Comparison of ENCODE assay signal across 15 cellular contexts in the genomic region with DNA sequence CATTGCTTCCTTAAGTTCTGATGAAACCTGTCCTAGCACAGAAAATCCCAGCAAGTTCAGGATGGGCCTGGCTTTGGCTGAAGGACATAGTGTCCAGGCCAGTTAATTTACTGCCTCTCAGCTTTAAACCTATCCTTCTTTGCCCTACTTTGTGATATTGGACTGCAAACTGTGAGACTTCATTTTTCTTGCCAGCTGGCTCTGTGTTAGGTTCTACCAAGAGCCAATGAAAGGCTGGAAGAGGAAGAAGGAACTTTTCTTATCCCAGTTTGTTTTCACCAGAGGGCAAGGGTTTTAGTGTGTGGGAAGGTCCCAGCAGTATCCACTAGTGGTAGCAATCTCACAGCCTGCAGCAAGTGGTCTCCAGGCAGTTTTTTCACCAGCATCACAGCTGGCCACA. TPM values are rescaled to one million over a fixed set of nuclear protein-coding genes. Genes with fewer than 3 reads are reported as not detected.
A peak's percentile ranks its signal among the peaks of the same experiment; 100 is the strongest.
DNase-seq lines count a peak whose midpoint lies in the region; ATAC-seq and TF ChIP-seq lines count a peak whose summit lies in the region.
"Had no signal": no experiment of that assay in that cellular context is flagged by ENCODE, and none has a peak within 500 bp of the region (broad histone marks: within the 10 kb centered on the region; RNA-seq: fewer than 3 reads in every experiment).

No MANE protein-coding gene starts in this region.

- H3K27me3 Mint-ChIP-seq in brain, result no peaks in the 10 kb centered on the region
- H3K27me3 Mint-ChIP-seq: stimulated activated naive B cell treated with anti-CD40 and anti-IgM and Interleukin-4, amounts not matched to agents 10 μg/mL and 1 μg/mL and 100 μg/mL, for 72 hours had no signal

- peak overlapping the region in 1 of 5 experiments; percentile 39 for H3K4me3 Mint-ChIP-seq in brain
- H3K4me3 Mint-ChIP-seq in stimulated activated effector memory CD8-positive, alpha-beta T cell treated with anti-CD3 and anti-CD28 coated beads, Interleukin-12 subunit alpha, Interleukin-12 subunit beta, amount 100 ng/mL, for 72 hours, result no peak overlapping the region
- H3K4me3 Mint-ChIP-seq: stimulated activated naive B cell treated with anti-CD40 and anti-IgM and Interleukin-4, amounts not matched to agents 10 μg/mL and 1 μg/mL and 100 μg/mL, for 72 hours had no signal

- H3K36me3 Mint-ChIP-seq in brain, result peaks cover 26% of the 10 kb centered on the region
- peaks cover 62% of the 10 kb centered on the region for H3K36me3 Mint-ChIP-seq in stimulated activated effector memory CD8-positive, alpha-beta T cell treated with anti-CD3 and anti-CD28 coated beads, Interleukin-12 subunit alpha, Interleukin-12 subunit beta, amount 100 ng/mL, for 72 hours

- H3K4me1 Mint-ChIP-seq in brain, result peaks cover 33% of the 10 kb centered on the region
- H3K4me1 Mint-ChIP-seq in stimulated activated effector memory CD8-positive, alpha-beta T cell treated with anti-CD3 and anti-CD28 coated beads, Interleukin-12 subunit alpha, Interleukin-12 subunit beta, amount 100 ng/mL, for 72 hours, result peaks cover 24% of the 10 kb centered on the region

- ATAC-seq in stimulated activated effector memory CD8-positive, alpha-beta T cell treated with anti-CD3 and anti-CD28 coated beads, Interleukin-12 subunit alpha, Interleukin-12 subunit beta, amount 100 ng/mL, for 72 hours, result no peak
- ATAC-seq in HG03521 (IDR thresholded peaks at IDR 0.05; ENCODE audit: unreplicated experiment), result no peak
- ATAC-seq: stimulated activated naive B cell treated with anti-CD40 and anti-IgM and Interleukin-4, amounts not matched to agents 10 μg/mL and 1 μg/mL and 100 μg/mL, for 72 hours had no signal

- no peaks in the 10 kb centered on the region for H3K9me3 Mint-ChIP-seq in brain
- H3K9me3 Mint-ChIP-seq in stimulated activated effector memory CD8-positive, alpha-beta T cell treated with anti-CD3 and anti-CD28 coated beads, Interleukin-12 subunit alpha, Interleukin-12 subunit beta, amount 100 ng/mL, for 72 hours, result no peaks in the 10 kb centered on the region
- H3K9me3 Mint-ChIP-seq: stimulated activated naive B cell treated with anti-CD40 and anti-IgM and Interleukin-4, amounts not matched to agents 10 μg/mL and 1 μg/mL and 100 μg/mL, for 72 hours had no signal

- peak overlapping the region in 3 of 5 experiments; percentile 3 to 80 (median 15) for H3K27ac Mint-ChIP-seq in brain
- peak overlapping the region; percentile 49 for H3K27ac Mint-ChIP-seq in stimulated activated effector memory CD8-positive, alpha-beta T cell treated with anti-CD3 and anti-CD28 coated beads, Interleukin-12 subunit alpha, Interleukin-12 subunit beta, amount 100 ng/mL, for 72 hours
- H3K27ac Mint-ChIP-seq: stimulated activated naive B cell treated with anti-CD40 and anti-IgM and Interleukin-4, amounts not matched to agents 10 μg/mL and 1 μg/mL and 100 μg/mL, for 72 hours had no signal

- peaks cover 19% of the 10 kb centered on the region for H3K4me1 ChIP-seq in A673 (ENCODE audit: insufficient read depth, low read length, poor library complexity, severe bottlenecking)

- H3K36me3 ChIP-seq in A673 (ENCODE audit: insufficient read depth, low read length, poor library complexity, severe bottlenecking), result peaks cover 13% of the 10 kb centered on the region

- intact Hi-C loops in A673 (cut with micrococcal nuclease; ENCODE audit: unreplicated experiment), result no loop called here

- POLR2A ChIA-PET in A673 (lab: Charles Lee; ENCODE audit: low non-redundant PET), result interaction anchor here (0.6 kb wide), 1 partner anchor 50 kb away, joined by 8 read pairs; no protein-coding TSS in a partner anchor

- TF ChIP-seq CTCF in LNCaP clone FGC (IDR thresholded peaks at IDR 0.05; ENCODE audit: control insufficient read depth, extremely low read depth, insufficient read depth), result no peak
- TF ChIP-seq CTCF in brain (conservative IDR thresholded peaks at IDR 0.05), result no peak
- no peak for TF ChIP-seq CTCF in A673 (conservative IDR thresholded peaks at IDR 0.05; ENCODE audit: low read depth, low read length)

- DNase-seq in LNCaP clone FGC (ENCODE audit: low read depth), result peak; percentile 89
- DNase-seq in inferior parietal cortex (ENCODE audit: extremely low spot score), result peak; percentile 23
- DNase-seq in stimulated activated effector memory CD8-positive, alpha-beta T cell treated with anti-CD3 and anti-CD28 coated beads, Interleukin-12 subunit alpha, Interleukin-12 subunit beta, amount 100 ng/mL, for 72 hours (ENCODE audit: low spot score in 2 of 2), result no peak
- no peak for DNase-seq in middle frontal gyrus (ENCODE audit: extremely low spot score, low spot score)
- no peak for DNase-seq in A673 (ENCODE audit: low spot score)
- DNase-seq: activated CD4-positive, alpha-beta T cell treated with anti-CD3 and anti-CD28 coated beads, Interleukin-2, amount 50 U/mL, for 4 hours; dermis blood vessel endothelial cell; Karpas-422; NCI-H146; sigmoid colon; stimulated activated CD4-positive, alpha-beta T cell treated with anti-CD3 and anti-CD28 coated beads, Interleukin-4, amount 100 ng/mL, for 4 hours; stimulated activated naive B cell treated with anti-CD40 and anti-IgM and Interleukin-4, amounts not matched to agents 10 μg/mL and 1 μg/mL and 100 μg/mL, for 72 hours; T-helper 2 cell had no signal

- H3K4me3 ChIP-seq in LNCaP clone FGC (ENCODE audit: low read depth, low read length), result no peak overlapping the region
- no peak overlapping the region for H3K4me3 ChIP-seq in A673 (ENCODE audit: low read depth, low read length, poor library complexity, severe bottlenecking)
- H3K4me3 ChIP-seq: sigmoid colon had no signal

- BruUV-seq in A673 (replicated peaks; lab: Mats Ljungman, UMichigan), result no TSS peak

- no peaks in the 10 kb centered on the region for H3K9me3 ChIP-seq in A673 (ENCODE audit: low read depth, low read length, poor library complexity, severe bottlenecking)
- H3K9me3 ChIP-seq: sigmoid colon had no signal

- H3K27me3 ChIP-seq in A673 (replicated peaks; ENCODE audit: insufficient read depth, low read depth, low read length, poor library complexity), result no peaks in the 10 kb centered on the region
- H3K27me3 ChIP-seq: sigmoid colon had no signal

- H3K27ac ChIP-seq in A673 (ENCODE audit: low read depth, low read length, poor library complexity, severe bottlenecking), result no peak overlapping the region

- CTCF ChIA-PET in A673 (lab: Charles Lee), result no interaction called here

RNA-seq across cellular contexts. Expression of gene DCUN1D1, which starts 18.2 kb away (rescaled TPM):
- polyA plus RNA-seq in brain (ENCODE audit: insufficient read depth, low read depth, low replicate concordance), result 6.7 TPM
- total RNA-seq in A673 (2021), result 60.9 and 75.3 TPM in 2 replicates

Comparison
In these comparisons a context has a peak if more than half of its experiments do, and no peak if none do; other contexts are left out.
1. DNase-seq: peak in LNCaP clone FGC (single experiment) and inferior parietal cortex (single experiment); none in stimulated activated effector memory CD8-positive, alpha-beta T cell treated with anti-CD3 and anti-CD28 coated beads, Interleukin-12 subunit alpha, Interleukin-12 subunit beta, amount 100 ng/mL, for 72 hours (0 of 2), middle frontal gyrus (single experiment) and A673 (single experiment).